2 cellular contexts compared by ENCODE assay signal in the genomic region with DNA sequence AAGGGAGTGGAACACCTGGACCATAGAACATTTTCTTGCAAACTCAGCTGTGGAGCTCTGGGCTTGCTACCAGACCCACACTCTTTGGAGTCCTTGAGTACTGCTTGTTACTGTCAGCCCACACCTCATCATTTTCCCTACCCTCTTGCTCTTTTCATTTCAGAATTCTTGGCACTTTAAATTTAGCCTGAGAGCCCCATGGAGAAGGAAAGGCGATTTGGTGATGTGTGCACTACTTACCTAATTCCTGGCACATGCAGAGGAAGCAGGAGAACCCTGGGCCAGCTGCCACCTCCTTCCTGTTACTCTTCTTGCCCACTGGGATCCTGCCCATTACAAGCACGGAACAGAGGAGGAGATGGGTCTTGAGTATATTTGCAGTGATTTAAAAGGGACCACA.
TF ChIP-seq lines count a peak whose summit lies in the region.

No MANE protein-coding gene starts in this region.

TF ChIP-seq in WTC11, 78 proteins besides CTCF, POLR2A, EP300 and RAD21 (continues in another document):
- TF ChIP-seq, protein P1, sequence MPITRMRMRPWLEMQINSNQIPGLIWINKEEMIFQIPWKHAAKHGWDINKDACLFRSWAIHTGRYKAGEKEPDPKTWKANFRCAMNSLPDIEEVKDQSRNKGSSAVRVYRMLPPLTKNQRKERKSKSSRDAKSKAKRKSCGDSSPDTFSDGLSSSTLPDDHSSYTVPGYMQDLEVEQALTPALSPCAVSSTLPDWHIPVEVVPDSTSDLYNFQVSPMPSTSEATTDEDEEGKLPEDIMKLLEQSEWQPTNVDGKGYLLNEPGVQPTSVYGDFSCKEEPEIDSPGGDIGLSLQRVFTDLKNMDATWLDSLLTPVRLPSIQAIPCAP (CRISPR knock-in tag; IDR thresholded peaks at IDR 0.05) = no peak
- TF ChIP-seq PRRX2 (CRISPR knock-in tag; IDR thresholded peaks at IDR 0.05) (no peak), ZBTB21 (CRISPR knock-in tag; IDR thresholded peaks at IDR 0.05; ENCODE audit: borderline replicate concordance) (no peak)
- TF ChIP-seq, protein P2, sequence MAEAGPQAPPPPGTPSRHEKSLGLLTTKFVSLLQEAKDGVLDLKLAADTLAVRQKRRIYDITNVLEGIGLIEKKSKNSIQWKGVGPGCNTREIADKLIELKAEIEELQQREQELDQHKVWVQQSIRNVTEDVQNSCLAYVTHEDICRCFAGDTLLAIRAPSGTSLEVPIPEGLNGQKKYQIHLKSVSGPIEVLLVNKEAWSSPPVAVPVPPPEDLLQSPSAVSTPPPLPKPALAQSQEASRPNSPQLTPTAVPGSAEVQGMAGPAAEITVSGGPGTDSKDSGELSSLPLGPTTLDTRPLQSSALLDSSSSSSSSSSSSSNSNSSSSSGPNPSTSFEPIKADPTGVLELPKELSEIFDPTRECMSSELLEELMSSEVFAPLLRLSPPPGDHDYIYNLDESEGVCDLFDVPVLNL (CRISPR knock-in tag; IDR thresholded peaks at IDR 0.05; ENCODE audit: borderline replicate concordance, low read depth) = no peak
- TF ChIP-seq, protein P3, sequence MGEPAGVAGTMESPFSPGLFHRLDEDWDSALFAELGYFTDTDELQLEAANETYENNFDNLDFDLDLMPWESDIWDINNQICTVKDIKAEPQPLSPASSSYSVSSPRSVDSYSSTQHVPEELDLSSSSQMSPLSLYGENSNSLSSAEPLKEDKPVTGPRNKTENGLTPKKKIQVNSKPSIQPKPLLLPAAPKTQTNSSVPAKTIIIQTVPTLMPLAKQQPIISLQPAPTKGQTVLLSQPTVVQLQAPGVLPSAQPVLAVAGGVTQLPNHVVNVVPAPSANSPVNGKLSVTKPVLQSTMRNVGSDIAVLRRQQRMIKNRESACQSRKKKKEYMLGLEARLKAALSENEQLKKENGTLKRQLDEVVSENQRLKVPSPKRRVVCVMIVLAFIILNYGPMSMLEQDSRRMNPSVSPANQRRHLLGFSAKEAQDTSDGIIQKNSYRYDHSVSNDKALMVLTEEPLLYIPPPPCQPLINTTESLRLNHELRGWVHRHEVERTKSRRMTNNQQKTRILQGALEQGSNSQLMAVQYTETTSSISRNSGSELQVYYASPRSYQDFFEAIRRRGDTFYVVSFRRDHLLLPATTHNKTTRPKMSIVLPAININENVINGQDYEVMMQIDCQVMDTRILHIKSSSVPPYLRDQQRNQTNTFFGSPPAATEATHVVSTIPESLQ (CRISPR knock-in tag; IDR thresholded peaks at IDR 0.05) = no peak
- TF ChIP-seq, protein P4, sequence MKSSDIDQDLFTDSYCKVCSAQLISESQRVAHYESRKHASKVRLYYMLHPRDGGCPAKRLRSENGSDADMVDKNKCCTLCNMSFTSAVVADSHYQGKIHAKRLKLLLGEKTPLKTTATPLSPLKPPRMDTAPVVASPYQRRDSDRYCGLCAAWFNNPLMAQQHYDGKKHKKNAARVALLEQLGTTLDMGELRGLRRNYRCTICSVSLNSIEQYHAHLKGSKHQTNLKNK (CRISPR knock-in tag; IDR thresholded peaks at IDR 0.05) = no peak
- TF ChIP-seq, protein P5, sequence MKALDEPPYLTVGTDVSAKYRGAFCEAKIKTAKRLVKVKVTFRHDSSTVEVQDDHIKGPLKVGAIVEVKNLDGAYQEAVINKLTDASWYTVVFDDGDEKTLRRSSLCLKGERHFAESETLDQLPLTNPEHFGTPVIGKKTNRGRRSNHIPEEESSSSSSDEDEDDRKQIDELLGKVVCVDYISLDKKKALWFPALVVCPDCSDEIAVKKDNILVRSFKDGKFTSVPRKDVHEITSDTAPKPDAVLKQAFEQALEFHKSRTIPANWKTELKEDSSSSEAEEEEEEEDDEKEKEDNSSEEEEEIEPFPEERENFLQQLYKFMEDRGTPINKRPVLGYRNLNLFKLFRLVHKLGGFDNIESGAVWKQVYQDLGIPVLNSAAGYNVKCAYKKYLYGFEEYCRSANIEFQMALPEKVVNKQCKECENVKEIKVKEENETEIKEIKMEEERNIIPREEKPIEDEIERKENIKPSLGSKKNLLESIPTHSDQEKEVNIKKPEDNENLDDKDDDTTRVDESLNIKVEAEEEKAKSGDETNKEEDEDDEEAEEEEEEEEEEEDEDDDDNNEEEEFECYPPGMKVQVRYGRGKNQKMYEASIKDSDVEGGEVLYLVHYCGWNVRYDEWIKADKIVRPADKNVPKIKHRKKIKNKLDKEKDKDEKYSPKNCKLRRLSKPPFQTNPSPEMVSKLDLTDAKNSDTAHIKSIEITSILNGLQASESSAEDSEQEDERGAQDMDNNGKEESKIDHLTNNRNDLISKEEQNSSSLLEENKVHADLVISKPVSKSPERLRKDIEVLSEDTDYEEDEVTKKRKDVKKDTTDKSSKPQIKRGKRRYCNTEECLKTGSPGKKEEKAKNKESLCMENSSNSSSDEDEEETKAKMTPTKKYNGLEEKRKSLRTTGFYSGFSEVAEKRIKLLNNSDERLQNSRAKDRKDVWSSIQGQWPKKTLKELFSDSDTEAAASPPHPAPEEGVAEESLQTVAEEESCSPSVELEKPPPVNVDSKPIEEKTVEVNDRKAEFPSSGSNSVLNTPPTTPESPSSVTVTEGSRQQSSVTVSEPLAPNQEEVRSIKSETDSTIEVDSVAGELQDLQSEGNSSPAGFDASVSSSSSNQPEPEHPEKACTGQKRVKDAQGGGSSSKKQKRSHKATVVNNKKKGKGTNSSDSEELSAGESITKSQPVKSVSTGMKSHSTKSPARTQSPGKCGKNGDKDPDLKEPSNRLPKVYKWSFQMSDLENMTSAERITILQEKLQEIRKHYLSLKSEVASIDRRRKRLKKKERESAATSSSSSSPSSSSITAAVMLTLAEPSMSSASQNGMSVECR (CRISPR knock-in tag; IDR thresholded peaks at IDR 0.05; ENCODE audit: borderline replicate concordance) = no peak
- TF ChIP-seq, protein P6, sequence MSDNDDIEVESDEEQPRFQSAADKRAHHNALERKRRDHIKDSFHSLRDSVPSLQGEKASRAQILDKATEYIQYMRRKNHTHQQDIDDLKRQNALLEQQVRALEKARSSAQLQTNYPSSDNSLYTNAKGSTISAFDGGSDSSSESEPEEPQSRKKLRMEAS (CRISPR knock-in tag; IDR thresholded peaks at IDR 0.05) = no peak
- TF ChIP-seq, protein P7, sequence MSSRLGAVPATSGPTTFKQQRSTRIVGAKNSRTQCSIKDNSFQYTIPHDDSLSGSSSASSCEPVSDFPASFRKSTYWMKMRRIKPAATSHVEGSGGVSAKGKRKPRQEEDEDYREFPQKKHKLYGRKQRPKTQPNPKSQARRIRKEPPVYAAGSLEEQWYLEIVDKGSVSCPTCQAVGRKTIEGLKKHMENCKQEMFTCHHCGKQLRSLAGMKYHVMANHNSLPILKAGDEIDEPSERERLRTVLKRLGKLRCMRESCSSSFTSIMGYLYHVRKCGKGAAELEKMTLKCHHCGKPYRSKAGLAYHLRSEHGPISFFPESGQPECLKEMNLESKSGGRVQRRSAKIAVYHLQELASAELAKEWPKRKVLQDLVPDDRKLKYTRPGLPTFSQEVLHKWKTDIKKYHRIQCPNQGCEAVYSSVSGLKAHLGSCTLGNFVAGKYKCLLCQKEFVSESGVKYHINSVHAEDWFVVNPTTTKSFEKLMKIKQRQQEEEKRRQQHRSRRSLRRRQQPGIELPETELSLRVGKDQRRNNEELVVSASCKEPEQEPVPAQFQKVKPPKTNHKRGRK (CRISPR knock-in tag; IDR thresholded peaks at IDR 0.05; ENCODE audit: borderline replicate concordance) = no peak

TF ChIP-seq in SK-N-SH treated with all-trans-retinoic acid at 6 μM for 48 hours, 23 proteins besides CTCF, POLR2A, EP300 and RAD21 (continued from another document):
- TF ChIP-seq, protein P8, sequence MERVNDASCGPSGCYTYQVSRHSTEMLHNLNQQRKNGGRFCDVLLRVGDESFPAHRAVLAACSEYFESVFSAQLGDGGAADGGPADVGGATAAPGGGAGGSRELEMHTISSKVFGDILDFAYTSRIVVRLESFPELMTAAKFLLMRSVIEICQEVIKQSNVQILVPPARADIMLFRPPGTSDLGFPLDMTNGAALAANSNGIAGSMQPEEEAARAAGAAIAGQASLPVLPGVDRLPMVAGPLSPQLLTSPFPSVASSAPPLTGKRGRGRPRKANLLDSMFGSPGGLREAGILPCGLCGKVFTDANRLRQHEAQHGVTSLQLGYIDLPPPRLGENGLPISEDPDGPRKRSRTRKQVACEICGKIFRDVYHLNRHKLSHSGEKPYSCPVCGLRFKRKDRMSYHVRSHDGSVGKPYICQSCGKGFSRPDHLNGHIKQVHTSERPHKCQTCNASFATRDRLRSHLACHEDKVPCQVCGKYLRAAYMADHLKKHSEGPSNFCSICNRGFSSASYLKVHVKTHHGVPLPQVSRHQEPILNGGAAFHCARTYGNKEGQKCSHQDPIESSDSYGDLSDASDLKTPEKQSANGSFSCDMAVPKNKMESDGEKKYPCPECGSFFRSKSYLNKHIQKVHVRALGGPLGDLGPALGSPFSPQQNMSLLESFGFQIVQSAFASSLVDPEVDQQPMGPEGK (CRISPR knock-in tag; IDR thresholded peaks at IDR 0.05; ENCODE audit: borderline replicate concordance) = no peak
- TF ChIP-seq ESRRG (CRISPR knock-in tag; IDR thresholded peaks at IDR 0.05) = no peak
- no peak for TF ChIP-seq ZC3H10 (CRISPR knock-in tag; IDR thresholded peaks at IDR 0.05)
- no peak for TF ChIP-seq PPARA (CRISPR knock-in tag; IDR thresholded peaks at IDR 0.05; ENCODE audit: borderline replicate concordance)
- TF ChIP-seq BACH2 (CRISPR knock-in tag; IDR thresholded peaks at IDR 0.05; ENCODE audit: borderline replicate concordance) = no peak
- no peak for TF ChIP-seq CSDC2 (CRISPR knock-in tag; IDR thresholded peaks at IDR 0.05)
- TF ChIP-seq ZNF8 (CRISPR knock-in tag; IDR thresholded peaks at IDR 0.05) = no peak
- no peak for TF ChIP-seq SNAI2 (CRISPR knock-in tag; IDR thresholded peaks at IDR 0.05)
- TF ChIP-seq, protein P9, sequence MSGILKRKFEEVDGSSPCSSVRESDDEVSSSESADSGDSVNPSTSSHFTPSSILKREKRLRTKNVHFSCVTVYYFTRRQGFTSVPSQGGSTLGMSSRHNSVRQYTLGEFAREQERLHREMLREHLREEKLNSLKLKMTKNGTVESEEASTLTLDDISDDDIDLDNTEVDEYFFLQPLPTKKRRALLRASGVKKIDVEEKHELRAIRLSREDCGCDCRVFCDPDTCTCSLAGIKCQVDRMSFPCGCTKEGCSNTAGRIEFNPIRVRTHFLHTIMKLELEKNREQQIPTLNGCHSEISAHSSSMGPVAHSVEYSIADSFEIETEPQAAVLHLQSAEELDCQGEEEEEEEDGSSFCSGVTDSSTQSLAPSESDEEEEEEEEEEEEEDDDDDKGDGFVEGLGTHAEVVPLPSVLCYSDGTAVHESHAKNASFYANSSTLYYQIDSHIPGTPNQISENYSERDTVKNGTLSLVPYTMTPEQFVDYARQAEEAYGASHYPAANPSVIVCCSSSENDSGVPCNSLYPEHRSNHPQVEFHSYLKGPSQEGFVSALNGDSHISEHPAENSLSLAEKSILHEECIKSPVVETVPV (CRISPR knock-in tag; IDR thresholded peaks at IDR 0.05) = no peak
- TF ChIP-seq ISL1 (CRISPR knock-in tag; IDR thresholded peaks at IDR 0.05) = no peak
- TF ChIP-seq, protein P10, sequence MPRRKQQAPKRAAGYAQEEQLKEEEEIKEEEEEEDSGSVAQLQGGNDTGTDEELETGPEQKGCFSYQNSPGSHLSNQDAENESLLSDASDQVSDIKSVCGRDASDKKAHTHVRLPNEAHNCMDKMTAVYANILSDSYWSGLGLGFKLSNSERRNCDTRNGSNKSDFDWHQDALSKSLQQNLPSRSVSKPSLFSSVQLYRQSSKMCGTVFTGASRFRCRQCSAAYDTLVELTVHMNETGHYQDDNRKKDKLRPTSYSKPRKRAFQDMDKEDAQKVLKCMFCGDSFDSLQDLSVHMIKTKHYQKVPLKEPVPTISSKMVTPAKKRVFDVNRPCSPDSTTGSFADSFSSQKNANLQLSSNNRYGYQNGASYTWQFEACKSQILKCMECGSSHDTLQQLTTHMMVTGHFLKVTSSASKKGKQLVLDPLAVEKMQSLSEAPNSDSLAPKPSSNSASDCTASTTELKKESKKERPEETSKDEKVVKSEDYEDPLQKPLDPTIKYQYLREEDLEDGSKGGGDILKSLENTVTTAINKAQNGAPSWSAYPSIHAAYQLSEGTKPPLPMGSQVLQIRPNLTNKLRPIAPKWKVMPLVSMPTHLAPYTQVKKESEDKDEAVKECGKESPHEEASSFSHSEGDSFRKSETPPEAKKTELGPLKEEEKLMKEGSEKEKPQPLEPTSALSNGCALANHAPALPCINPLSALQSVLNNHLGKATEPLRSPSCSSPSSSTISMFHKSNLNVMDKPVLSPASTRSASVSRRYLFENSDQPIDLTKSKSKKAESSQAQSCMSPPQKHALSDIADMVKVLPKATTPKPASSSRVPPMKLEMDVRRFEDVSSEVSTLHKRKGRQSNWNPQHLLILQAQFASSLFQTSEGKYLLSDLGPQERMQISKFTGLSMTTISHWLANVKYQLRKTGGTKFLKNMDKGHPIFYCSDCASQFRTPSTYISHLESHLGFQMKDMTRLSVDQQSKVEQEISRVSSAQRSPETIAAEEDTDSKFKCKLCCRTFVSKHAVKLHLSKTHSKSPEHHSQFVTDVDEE (CRISPR knock-in tag; IDR thresholded peaks at IDR 0.05) = no peak
- TF ChIP-seq OSR1 (CRISPR knock-in tag; IDR thresholded peaks at IDR 0.05) = no peak
- no peak for TF ChIP-seq TOX (CRISPR knock-in tag; IDR thresholded peaks at IDR 0.05; ENCODE audit: borderline replicate concordance)
- no peak for TF ChIP-seq ARNTL (CRISPR knock-in tag; IDR thresholded peaks at IDR 0.05; ENCODE audit: borderline replicate concordance, low read depth)
TF ChIP-seq in SK-N-SH treated with all-trans-retinoic acid at 6 μM for 48 hours: peak in this region for 0.
